16 cellular contexts compared by ENCODE assay signal in the genomic region with DNA sequence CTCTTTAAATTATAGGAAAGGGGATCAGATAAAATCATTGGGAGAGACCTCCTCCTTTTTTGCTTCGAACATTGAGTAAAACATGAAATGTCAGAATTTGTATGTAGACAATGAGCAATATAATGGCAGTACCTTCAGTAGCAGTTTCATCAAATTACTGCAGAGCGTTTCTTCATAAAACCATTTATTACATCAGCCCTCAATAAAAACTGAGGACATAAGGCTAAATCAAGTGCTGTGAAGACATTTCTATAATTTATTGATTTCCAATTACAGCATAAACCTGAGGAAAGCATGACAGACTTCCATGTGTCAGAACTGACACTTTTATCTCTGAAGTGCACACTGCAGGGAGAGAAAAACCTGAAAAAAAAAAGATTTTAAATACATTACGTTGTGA.
DNase-seq lines count a peak whose midpoint lies in the region; ATAC-seq and TF ChIP-seq lines count a peak whose summit lies in the region.
"Had no signal": no experiment of that assay in that cellular context is flagged by ENCODE, and none has a peak within 500 bp of the region (broad histone marks: within the 10 kb centered on the region; RNA-seq: fewer than 3 reads in every experiment).

No MANE protein-coding gene starts in this region.

- H2AFZ ChIP-seq in HCT116 (ENCODE audit: low read depth, low read length, poor library complexity, severe bottlenecking) (no peak overlapping the region), neural cell (ENCODE audit: low read depth, low read length) (no peak overlapping the region)

- H4K20me1 ChIP-seq in HCT116 (ENCODE audit: insufficient read depth) (no peaks in the 10 kb centered on the region), neural cell (ENCODE audit: insufficient read depth) (no peaks in the 10 kb centered on the region)
- H4K20me1 ChIP-seq: BLaER1 treated with 17β-estradiol and CSF1 and Interleukin-3, amounts not matched to agents 10 nM and 100 nM had no signal

- H3K4me3 ChIP-seq in HCT116 (replicated peaks in 1 of 2; ENCODE audit: low read depth in 1 of 2, low read length in 2 of 2) (no peak overlapping the region), neural cell (ENCODE audit: low read length) (no peak overlapping the region), aorta (ENCODE audit: low read length in 2 of 2) (no peak overlapping the region)
- H3K4me3 ChIP-seq: A549; BLaER1 treated with 17β-estradiol and CSF1 and Interleukin-3, amounts not matched to agents 10 nM and 100 nM had no signal

- intact Hi-C loops in HCT116 (cut with micrococcal nuclease) (no loop called here), aorta (cut with DNase I) (no loop called here)

- H3K9ac ChIP-seq in HCT116 (ENCODE audit: low read length) (no peak overlapping the region), neural cell (ENCODE audit: low read length) (no peak overlapping the region)
- H3K9ac ChIP-seq: BLaER1 treated with 17β-estradiol and CSF1 and Interleukin-3, amounts not matched to agents 10 nM and 100 nM had no signal

- no peaks in the 10 kb centered on the region for H3K36me3 ChIP-seq in HCT116 (ENCODE audit: control insufficient read depth in 1 of 2, insufficient read depth in 2 of 2, low read length in 2 of 2)
- no peaks in the 10 kb centered on the region for H3K36me3 ChIP-seq in neural cell (ENCODE audit: insufficient read depth, low read length)
- H3K36me3 ChIP-seq in aorta (ENCODE audit: control insufficient read depth in 1 of 2, insufficient read depth in 2 of 2, low read length in 1 of 2): no peaks in the 10 kb centered on the region
- H3K36me3 ChIP-seq: BLaER1 treated with 17β-estradiol and CSF1 and Interleukin-3, amounts not matched to agents 10 nM and 100 nM had no signal

- H3K79me2 ChIP-seq in HCT116 (ENCODE audit: insufficient read depth, low read length) (no peaks in the 10 kb centered on the region), neural cell (replicated peaks; ENCODE audit: insufficient read depth, low read length) (no peaks in the 10 kb centered on the region)

- DNase-seq in HCT116 (ENCODE audit: low read depth, low spot score): no peak
- DNase-seq in OCI-M1 (lab: John Stamatoyannopoulos, UW): peak; percentile 69
- DNase-seq in aorta: no peak
- DNase-seq in NCI-H1436 (lab: John Stamatoyannopoulos, UW): no peak
- DNase-seq: AML-193; Caco-2; Calu3; CD4-positive, alpha-beta T cell; CD8-positive, alpha-beta T cell; DMS79 treated with DMSO at 0.1 percent for 48 hours; GF-D8 had no signal

- no peaks in the 10 kb centered on the region for H3K9me2 ChIP-seq in HCT116 (ENCODE audit: insufficient read depth)
- no peaks in the 10 kb centered on the region for H3K9me2 ChIP-seq in neural cell (ENCODE audit: insufficient read depth, low read length)

- H3K4me2 ChIP-seq in HCT116 (ENCODE audit: low read length) (no peak overlapping the region), neural cell (ENCODE audit: low read length) (no peak overlapping the region)
- H3K4me2 ChIP-seq: A549 had no signal

- no TSS peak for BruUV-seq in HCT116 (replicated peaks; lab: Mats Ljungman, UMichigan)

- no peaks in the 10 kb centered on the region for H3K9me3 ChIP-seq in HCT116 (ENCODE audit: control insufficient read depth in 1 of 2, insufficient read depth in 1 of 2, low read depth in 1 of 2, low read length in 2 of 2)
- H3K9me3 ChIP-seq in neural cell (ENCODE audit: low read length): no peaks in the 10 kb centered on the region
- H3K9me3 ChIP-seq in aorta (ENCODE audit: control insufficient read depth, low read length): no peaks in the 10 kb centered on the region
- H3K9me3 ChIP-seq: A549; BLaER1 treated with 17β-estradiol and CSF1 and Interleukin-3, amounts not matched to agents 10 nM and 100 nM; Caco-2 had no signal

- RAD21 ChIA-PET in HCT116 (lab: Charles Lee; ENCODE audit: low non-redundant PET in 1 of 2, low total read pairs in 2 of 2, uncharacterized antibody in 2 of 2, unreplicated experiment in 2 of 2): no interaction called here

- no peaks in the 10 kb centered on the region for H3K27me3 ChIP-seq in HCT116 (ENCODE audit: insufficient read depth, low read length)
- no peaks in the 10 kb centered on the region for H3K27me3 ChIP-seq in neural cell (ENCODE audit: insufficient read depth, low read depth, low read length)
- H3K27me3 ChIP-seq in aorta (ENCODE audit: control insufficient read depth in 1 of 2, insufficient read depth in 2 of 2, low read length in 1 of 2): no peaks in the 10 kb centered on the region
- H3K27me3 ChIP-seq: BLaER1 treated with 17β-estradiol and CSF1 and Interleukin-3, amounts not matched to agents 10 nM and 100 nM had no signal

- TF ChIP-seq CTCF in HCT116 (IDR thresholded peaks at IDR 0.05 in 2 of 3, conservative IDR thresholded peaks at IDR 0.05 in 1 of 3; ENCODE audit: borderline replicate concordance in 1 of 3, insufficient read depth in 1 of 3, low read depth in 2 of 3, low read length in 2 of 3) (no peak), neural cell (IDR thresholded peaks at IDR 0.05; ENCODE audit: poor library complexity, severe bottlenecking) (no peak)

- no peak for ATAC-seq in HCT116
- ATAC-seq in aorta (ENCODE audit: low FRiP score): no peak
- ATAC-seq: A549; CD8-positive, alpha-beta T cell had no signal

- CTCF ChIA-PET in HCT116 (lab: Charles Lee): no interaction called here

- no peak for TF ChIP-seq POLR2A in HCT116 (IDR thresholded peaks at IDR 0.05; ENCODE audit: borderline replicate concordance, extremely low read depth, insufficient read depth, insufficient read length)

- POLR2A ChIA-PET in HCT116 (lab: Charles Lee): no interaction called here

- no peak for TF ChIP-seq RAD21 in HCT116 (IDR thresholded peaks at IDR 0.05; ENCODE audit: low read depth)
- no peak for TF ChIP-seq RAD21 in neural cell (conservative IDR thresholded peaks at IDR 0.05)

- H3K27ac ChIP-seq in HCT116 (ENCODE audit: low read depth, low read length) (no peak overlapping the region), neural cell (ENCODE audit: low read length) (no peak overlapping the region), aorta (ENCODE audit: low read depth in 1 of 2, low read length in 2 of 2) (no peak overlapping the region)
- H3K27ac ChIP-seq: 22Rv1, A549, C4-2B had no signal

- TF ChIP-seq EP300 in neural cell (conservative IDR thresholded peaks at IDR 0.05; ENCODE audit: poor library complexity, severe bottlenecking): peak; percentile 22

- H3F3A ChIP-seq in neural cell (ENCODE audit: insufficient read depth, low read length, poor library complexity, severe bottlenecking): no peaks in the 10 kb centered on the region

- H3K4me1 ChIP-seq in HCT116 (ENCODE audit: control insufficient read depth in 1 of 2, insufficient read depth in 2 of 2, low read length in 2 of 2) (no peaks in the 10 kb centered on the region), aorta (ENCODE audit: control insufficient read depth in 1 of 2, insufficient read depth in 2 of 2, low read length in 2 of 2) (no peaks in the 10 kb centered on the region)
- H3K4me1 ChIP-seq: A549, Caco-2 had no signal

- 70% methylated on average over 3 of the region's 3 CpGs for WGBS in aorta, 2 donors

TF ChIP-seq in HCT116, 20 proteins besides CTCF, POLR2A, EP300 and RAD21:
- TF ChIP-seq YY1 (IDR thresholded peaks at IDR 0.05; ENCODE audit: extremely low read depth, insufficient replicate concordance, low read depth, low read length) (no peak), CEBPB (IDR thresholded peaks at IDR 0.05; ENCODE audit: low read depth) (0 out of 2 replicates have a peak, but pooled peaks have one; percentile 18), ZFX (IDR thresholded peaks at IDR 0.05) (no peak)

TF ChIP-seq in neural cell, 6 proteins besides CTCF, POLR2A, EP300 and RAD21:
- peak; percentile 11 for TF ChIP-seq POLR2AphosphoS5 (IDR thresholded peaks at IDR 0.05)
- no peak for TF ChIP-seq SMC3 (conservative IDR thresholded peaks at IDR 0.05; ENCODE audit: poor library complexity)
- no peak for TF ChIP-seq REST (IDR thresholded peaks at IDR 0.05; ENCODE audit: borderline replicate concordance)
TF ChIP-seq in neural cell: peak in this region for 1.
